In the genomic region with DNA sequence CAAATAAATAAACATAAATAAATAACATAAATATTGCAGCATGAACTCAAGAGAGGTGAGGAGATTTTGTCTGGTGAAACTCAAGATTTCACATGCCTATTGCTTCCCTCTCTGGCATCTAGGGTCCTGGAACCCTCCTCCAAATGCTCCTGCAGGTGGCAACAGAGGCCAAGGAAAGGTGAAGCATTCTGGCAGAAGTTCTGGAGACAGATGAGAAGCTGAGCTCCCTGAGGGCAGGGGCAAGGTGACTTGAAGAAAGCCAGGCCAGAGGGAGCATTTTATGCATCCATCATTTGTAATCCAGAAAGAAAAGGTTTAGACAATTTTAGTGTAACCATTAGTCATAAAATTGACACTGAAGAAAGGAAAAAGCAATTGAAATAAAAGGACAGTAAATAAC, we compare ENCODE assay signal across 8 cellular contexts.
DNase-seq lines count a peak whose midpoint lies in the region; ATAC-seq, FAIRE-seq and TF ChIP-seq lines count a peak whose summit lies in the region.

No MANE protein-coding gene starts in this region.

- no peak for TF ChIP-seq POLR2A in A549 (IDR thresholded peaks at IDR 0.05; ENCODE audit: low read length)

- TF ChIP-seq EP300 in A549 (IDR thresholded peaks at IDR 0.05), result no peak

- intact Hi-C loops in natural killer cell (cut with micrococcal nuclease), result loop anchor here (5.0 to 10.0 kb wide), 3 partner anchors 280 to 1273 kb away; no protein-coding TSS in a partner anchor

- no peaks in the 10 kb centered on the region for H3K36me3 Mint-ChIP-seq in natural killer cell

- H3K27me3 Mint-ChIP-seq in natural killer cell (ENCODE audit: low read depth in 2 of 2), result no peaks in the 10 kb centered on the region

- peak; percentile 85 to 86 for TF ChIP-seq RAD21 in A549 (conservative IDR thresholded peaks at IDR 0.05 in 1 of 2, IDR thresholded peaks at IDR 0.05 in 1 of 2)

- H3K9me3 Mint-ChIP-seq in natural killer cell, result no peaks in the 10 kb centered on the region

- no peaks in the 10 kb centered on the region for H3K9me3 ChIP-seq in A549

- peak in 1 of 2 experiments; percentile 37; a peak in 2 of 6 replicates for ATAC-seq in A549
- ATAC-seq in natural killer cell, result no peak

- DNase-seq in A549 (ENCODE audit: low read depth in 1 of 2, low spot score in 1 of 2) (peak; percentile 36 to 62), NCI-H2029 treated with DMSO at 0.1 percent for 48 hours (lab: John Stamatoyannopoulos, UW) (peak; percentile 50), dedifferentiated amniotic fluid mesenchymal stem cell (ENCODE audit: extremely low spot score) (peak; percentile 38), natural killer cell (no peak), HK-2 (ENCODE audit: unreplicated experiment) (no peak)
- no peak for DNase-seq in activated CD4-positive, CD25-positive, alpha-beta regulatory T cell treated with anti-CD3 and anti-CD28 coated beads, Interleukin-2, amount 50 U/mL, for 72 hours

- TF ChIP-seq CTCF in A549 (IDR thresholded peaks at IDR 0.05), result peak; percentile 56
- TF ChIP-seq CTCF in GM12873 (IDR thresholded peaks at IDR 0.05; ENCODE audit: insufficient read depth, low read depth, low read length, missing control alignments), result peak; percentile 74
- TF ChIP-seq CTCF in VCaP (conservative IDR thresholded peaks at IDR 0.05), result peak; percentile 81
- peak; percentile 33 for TF ChIP-seq CTCF in natural killer cell (IDR thresholded peaks at IDR 0.05)

- H3K4me3 ChIP-seq in A549, result no peak overlapping the region

- H3K4me2 ChIP-seq in A549, result no peak overlapping the region

- CTCF ChIA-PET in A549 (lab: Yijun Ruan, JAX), result interaction anchor here (0.6 to 11.6 kb wide), 22 partner anchors 10 to 1239 kb away, joined by 3 to 174 read pairs (median 4); partner anchors contain the start of genes CEP57, FAM76B and SRSF8

- no peak overlapping the region for H3K4me3 Mint-ChIP-seq in natural killer cell

- FAIRE-seq in A549 (lab: Jason Lieb, UNC), result no peak

- POLR2A ChIA-PET in A549 (lab: Yijun Ruan, JAX), result no interaction called here

- no peaks in the 10 kb centered on the region for H3K4me1 ChIP-seq in A549

- H3K4me1 Mint-ChIP-seq in natural killer cell, result peaks cover 37 to 51% of the 10 kb centered on the region in 2 donors

- peak overlapping the region; percentile 91 to 94 for H3K27ac Mint-ChIP-seq in natural killer cell

- H3K27ac ChIP-seq in A549 (no peak overlapping the region), VCaP (peak overlapping the region; percentile 99)

TF ChIP-seq in A549, 52 proteins besides CTCF, POLR2A, EP300 and RAD21:
- TF ChIP-seq ZFP36 (IDR thresholded peaks at IDR 0.05; ENCODE audit: borderline replicate concordance, partially characterized antibody) (no peak), ZC3H11A (IDR thresholded peaks at IDR 0.05) (no peak), NR3C1 (IDR thresholded peaks at IDR 0.05) (no peak), KDM5A (IDR thresholded peaks at IDR 0.05) (no peak), SMC3 (IDR thresholded peaks at IDR 0.05) (peak; percentile 83)

Comparison
In these comparisons a context has a peak if more than half of its experiments do, and no peak if none do; other contexts are left out.
1. DNase-seq: peak in A549 (2 of 2), NCI-H2029 treated with DMSO at 0.1 percent for 48 hours (single experiment) and dedifferentiated amniotic fluid mesenchymal stem cell (single experiment); none in natural killer cell (single experiment), HK-2 (single experiment) and activated CD4-positive, CD25-positive, alpha-beta regulatory T cell treated with anti-CD3 and anti-CD28 coated beads, Interleukin-2, amount 50 U/mL, for 72 hours (single experiment).
2. Peak in every context shown above with its lines, with median percentiles within 50 percentile points of each other: CTCF ChIP-seq.